28 cellular contexts compared by ENCODE assay signal in the genomic region with DNA sequence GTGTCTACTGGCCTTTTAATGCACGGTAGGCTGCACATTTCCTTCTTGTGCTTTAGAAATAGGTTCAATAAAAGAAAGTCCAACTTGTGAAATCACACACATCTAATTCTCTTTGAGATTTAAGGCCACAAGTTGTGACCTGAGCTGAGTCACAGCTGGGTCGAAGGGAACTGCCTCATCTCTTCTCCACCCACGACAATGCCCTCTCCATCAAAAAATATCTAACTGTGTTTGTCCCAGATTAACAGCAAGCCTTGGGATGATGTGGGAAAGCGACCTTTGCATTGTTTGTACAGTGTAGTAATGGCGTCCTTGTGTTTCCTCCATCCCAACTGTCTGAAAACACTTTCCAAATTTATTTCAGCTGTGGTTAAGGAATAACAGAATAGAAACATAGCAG.
DNase-seq lines count a peak whose midpoint lies in the region; ATAC-seq, FAIRE-seq and TF ChIP-seq lines count a peak whose summit lies in the region.
"Had no signal": no experiment of that assay in that cellular context is flagged by ENCODE, and none has a peak within 500 bp of the region (broad histone marks: within the 10 kb centered on the region; RNA-seq: fewer than 3 reads in every experiment).

No MANE protein-coding gene starts in this region.

- POLR2A ChIA-PET in A549 (lab: Yijun Ruan, JAX) (no interaction called here), endothelial cell of umbilical vein (lab: Charles Lee) (no interaction called here)
- POLR2A ChIA-PET in CD8-positive, alpha-beta memory T cell (lab: Charles Lee), result no interaction called here

- no peaks in the 10 kb centered on the region for H3K79me2 ChIP-seq in endothelial cell of umbilical vein (ENCODE audit: control insufficient read depth, insufficient read depth, low read length)

- ATAC-seq in A549 (peak in 1 of 2 experiments; percentile 46; a peak in 3 of 6 replicates), GM19351 (IDR thresholded peaks at IDR 0.05; ENCODE audit: unreplicated experiment) (no peak)
- ATAC-seq: activated CD8-positive, alpha-beta T cell treated with anti-CD3 and anti-CD28 coated beads for 36 hours; Right ventricle myocardium inferior; upper lobe of right lung had no signal

- H3K4me3 ChIP-seq in A549 (no peak overlapping the region), endothelial cell of umbilical vein (replicated peaks in 1 of 3; ENCODE audit: insufficient read depth in 1 of 3, low read depth in 1 of 3, low read length in 3 of 3) (no peak overlapping the region)
- no peak overlapping the region for H3K4me3 ChIP-seq in CD8-positive, alpha-beta memory T cell (ENCODE audit: low read length)
- H3K4me3 ChIP-seq: BLaER1 treated with 17β-estradiol and CSF1 and Interleukin-3, amounts not matched to agents 10 nM and 100 nM; HAP-1; neural progenitor cell; skin epidermis; upper lobe of right lung had no signal

- H3K27ac Mint-ChIP-seq in CD8-positive, alpha-beta memory T cell, result no peak overlapping the region
- H3K27ac Mint-ChIP-seq: activated CD8-positive, alpha-beta T cell treated with anti-CD3 and anti-CD28 coated beads for 36 hours; activated naive CD8-positive, alpha-beta T cell treated with anti-CD3 and anti-CD28 coated beads, Interleukin-2, amount 10 ng/mL, durations not matched to agents 7 days and 5 days; brain; neural progenitor cell; progenitor cell of endocrine pancreas had no signal

- H3K9me3 ChIP-seq in A549 (no peaks in the 10 kb centered on the region), endothelial cell of umbilical vein (replicated peaks; ENCODE audit: control insufficient read depth, insufficient read depth, low read length) (no peaks in the 10 kb centered on the region)
- H3K9me3 ChIP-seq in CD8-positive, alpha-beta memory T cell (ENCODE audit: low read length), result no peaks in the 10 kb centered on the region
- H3K9me3 ChIP-seq: BLaER1 treated with 17β-estradiol and CSF1 and Interleukin-3, amounts not matched to agents 10 nM and 100 nM; HAP-1; upper lobe of right lung had no signal

- H3K9me3 Mint-ChIP-seq in CD8-positive, alpha-beta memory T cell, result no peaks in the 10 kb centered on the region
- H3K9me3 Mint-ChIP-seq: activated CD8-positive, alpha-beta T cell treated with anti-CD3 and anti-CD28 coated beads for 36 hours; activated naive CD8-positive, alpha-beta T cell treated with anti-CD3 and anti-CD28 coated beads, Interleukin-2, amount 10 ng/mL, durations not matched to agents 7 days and 5 days; brain; neural progenitor cell had no signal

- DNase-seq in A549 (ENCODE audit: low read depth in 1 of 2, low spot score in 1 of 2) (peak in 1 of 2 experiments; percentile 27), OCI-M1 (lab: John Stamatoyannopoulos, UW) (peak; percentile 36), endothelial cell of umbilical vein (ENCODE audit: low read depth, low spot score) (peak; percentile 78), renal cortical epithelial cell (ENCODE audit: low read depth) (peak; percentile 70), KG1 (lab: John Stamatoyannopoulos, UW) (no peak), SK-N-DZ (ENCODE audit: low spot score) (no peak)
- DNase-seq in CD8-positive, alpha-beta memory T cell, result no peak
- DNase-seq: ACHN; activated CD4-positive, CD25-positive, alpha-beta regulatory T cell; activated CD8-positive, alpha-beta T cell treated with anti-CD3 and anti-CD28 coated beads for 36 hours; activated effector memory CD4-positive, alpha-beta T cell treated with Interleukin-2 at 50 U/mL for 16 hours; activated naive CD8-positive, alpha-beta T cell treated with anti-CD3 and anti-CD28 coated beads, Interleukin-2, amount 10 ng/mL, durations not matched to agents 7 days and 5 days; activated T-cell treated with anti-CD3 and anti-CD28 coated beads for 4 hours; effector memory CD4-positive, alpha-beta T cell; foreskin melanocyte; NCI-H1092 treated with DMSO at 0.1 percent for 48 hours; NCI-H2029; stimulated activated CD4-positive, alpha-beta T cell treated with anti-CD3 and anti-CD28 coated beads, Interleukin-1b, Interleukin-23, amount 100 ng/mL, for 48 hours; T-helper 9 cell; upper lobe of right lung had no signal

- dilution Hi-C loops in endothelial cell of umbilical vein (cut with MboI; ENCODE audit: extremely low pct_ligation_motif_present, low sequenced_read_pairs), result no loop called here

- H3K36me3 ChIP-seq in endothelial cell of umbilical vein (ENCODE audit: control insufficient read depth in 2 of 2, extremely low read depth in 1 of 2, insufficient read depth in 2 of 2, low read length in 2 of 2), result no peaks in the 10 kb centered on the region
- H3K36me3 ChIP-seq in CD8-positive, alpha-beta memory T cell (ENCODE audit: insufficient read depth, low read length), result no peaks in the 10 kb centered on the region
- H3K36me3 ChIP-seq: BLaER1 treated with 17β-estradiol and CSF1 and Interleukin-3, amounts not matched to agents 10 nM and 100 nM; HAP-1; neural progenitor cell; upper lobe of right lung had no signal

- peak overlapping the region in 1 of 2 experiments; percentile 63; a peak in 2 of 6 replicates for H3K27ac ChIP-seq in A549
- H3K27ac ChIP-seq in endothelial cell of umbilical vein (ENCODE audit: insufficient read depth, low read depth, low read length), result no peak overlapping the region
- no peak overlapping the region for H3K27ac ChIP-seq in CD8-positive, alpha-beta memory T cell (ENCODE audit: low read depth, low read length)
- H3K27ac ChIP-seq: BLaER1 treated with 17β-estradiol and CSF1 and Interleukin-3, amounts not matched to agents 10 nM and 100 nM; neural progenitor cell; skin epidermis; upper lobe of right lung had no signal

- H2AFZ ChIP-seq in endothelial cell of umbilical vein (ENCODE audit: low read depth, low read length), result no peak overlapping the region
- H2AFZ ChIP-seq: neural progenitor cell had no signal

- H3K36me3 Mint-ChIP-seq in CD8-positive, alpha-beta memory T cell, result no peaks in the 10 kb centered on the region
- H3K36me3 Mint-ChIP-seq: activated naive CD8-positive, alpha-beta T cell treated with anti-CD3 and anti-CD28 coated beads, Interleukin-2, amount 10 ng/mL, durations not matched to agents 7 days and 5 days; brain; neural progenitor cell had no signal

- no peak for TF ChIP-seq EP300 in A549 (IDR thresholded peaks at IDR 0.05)

- no peak overlapping the region for H3K4me3 Mint-ChIP-seq in CD8-positive, alpha-beta memory T cell
- H3K4me3 Mint-ChIP-seq: activated CD8-positive, alpha-beta T cell treated with anti-CD3 and anti-CD28 coated beads for 36 hours; activated naive CD8-positive, alpha-beta T cell treated with anti-CD3 and anti-CD28 coated beads, Interleukin-2, amount 10 ng/mL, durations not matched to agents 7 days and 5 days; brain; neural progenitor cell had no signal

- H3K4me2 ChIP-seq in A549, result peak overlapping the region; percentile 58; the same call in 2 of the 3 replicates
- H3K4me2 ChIP-seq in endothelial cell of umbilical vein (ENCODE audit: insufficient read depth, low read length), result no peak overlapping the region
- H3K4me2 ChIP-seq: BLaER1 treated with 17β-estradiol and CSF1 and Interleukin-3, amounts not matched to agents 10 nM and 100 nM; neural progenitor cell had no signal

- no TSS peak for BruUV-seq in endothelial cell of umbilical vein (replicated peaks; lab: Mats Ljungman, UMichigan)

- TF ChIP-seq RAD21 in A549 (conservative IDR thresholded peaks at IDR 0.05 in 1 of 2, IDR thresholded peaks at IDR 0.05 in 1 of 2), result no peak

- peaks cover 0 to 17% of the 10 kb centered on the region in 2 donors for H3K27me3 Mint-ChIP-seq in CD8-positive, alpha-beta memory T cell
- H3K27me3 Mint-ChIP-seq: activated CD8-positive, alpha-beta T cell treated with anti-CD3 and anti-CD28 coated beads for 36 hours; activated naive CD8-positive, alpha-beta T cell treated with anti-CD3 and anti-CD28 coated beads, Interleukin-2, amount 10 ng/mL, durations not matched to agents 7 days and 5 days; progenitor cell of endocrine pancreas had no signal

- 9% methylated on average over 5 of the region's 5 CpGs for WGBS in A549 (ENCODE audit: missing lambda C conversion rate)

- H3K9ac ChIP-seq in endothelial cell of umbilical vein (replicated peaks; ENCODE audit: extremely low read depth, insufficient read depth, low read length), result no peak overlapping the region
- H3K9ac ChIP-seq: BLaER1 treated with 17β-estradiol and CSF1 and Interleukin-3, amounts not matched to agents 10 nM and 100 nM; neural progenitor cell had no signal

- peaks cover 13% of the 10 kb centered on the region; the same call in 1 of the 3 replicates for H3K4me1 ChIP-seq in A549
- H3K4me1 ChIP-seq in endothelial cell of umbilical vein (ENCODE audit: control insufficient read depth, extremely low read depth, insufficient read depth, low read length), result peaks cover 3% of the 10 kb centered on the region
- no peaks in the 10 kb centered on the region for H3K4me1 ChIP-seq in CD8-positive, alpha-beta memory T cell (ENCODE audit: insufficient read depth, low read length)
- H3K4me1 ChIP-seq: BLaER1 treated with 17β-estradiol and CSF1 and Interleukin-3, amounts not matched to agents 10 nM and 100 nM; HAP-1; neural progenitor cell; upper lobe of right lung had no signal

- CTCF ChIA-PET in A549 (lab: Yijun Ruan, JAX), result no interaction called here
- CTCF ChIA-PET in endothelial cell of umbilical vein (lab: Charles Lee), result no interaction called here
- CTCF ChIA-PET in CD8-positive, alpha-beta memory T cell (lab: Charles Lee), result no interaction called here

- H3K9me1 ChIP-seq in endothelial cell of umbilical vein (replicated peaks; ENCODE audit: control insufficient read depth, extremely low read depth, insufficient read depth, low read length), result no peaks in the 10 kb centered on the region

- TF ChIP-seq POLR2A in A549 (IDR thresholded peaks at IDR 0.05; ENCODE audit: low read length) (no peak), endothelial cell of umbilical vein (IDR thresholded peaks at IDR 0.05; ENCODE audit: low read depth, low read length) (no peak)

- no peaks in the 10 kb centered on the region for H3K4me1 Mint-ChIP-seq in CD8-positive, alpha-beta memory T cell
- H3K4me1 Mint-ChIP-seq: activated naive CD8-positive, alpha-beta T cell treated with anti-CD3 and anti-CD28 coated beads, Interleukin-2, amount 10 ng/mL, durations not matched to agents 7 days and 5 days; brain had no signal

- intact Hi-C loops in endothelial cell of umbilical vein (cut with micrococcal nuclease), result no loop called here

- H4K20me1 ChIP-seq in endothelial cell of umbilical vein (replicated peaks; ENCODE audit: control insufficient read depth, extremely low read depth, insufficient read depth, low read length), result no peaks in the 10 kb centered on the region
- H4K20me1 ChIP-seq: BLaER1 treated with 17β-estradiol and CSF1 and Interleukin-3, amounts not matched to agents 10 nM and 100 nM had no signal

- no peak for TF ChIP-seq CTCF in A549 (IDR thresholded peaks at IDR 0.05)
- TF ChIP-seq CTCF in endothelial cell of umbilical vein (IDR thresholded peaks at IDR 0.05; ENCODE audit: extremely low read depth in 1 of 2, insufficient read depth in 1 of 2, low read depth in 1 of 2, low read length in 2 of 2), result no peak

- no peaks in the 10 kb centered on the region for H3K27me3 ChIP-seq in endothelial cell of umbilical vein (ENCODE audit: control insufficient read depth in 2 of 2, insufficient read depth in 2 of 2, low read length in 2 of 2)
- H3K27me3 ChIP-seq in CD8-positive, alpha-beta memory T cell (ENCODE audit: insufficient read depth, low read length, poor library complexity, severe bottlenecking), result no peaks in the 10 kb centered on the region
- H3K27me3 ChIP-seq: neural progenitor cell, upper lobe of right lung had no signal

- FAIRE-seq in A549 (lab: Jason Lieb, UNC) (no peak), endothelial cell of umbilical vein (lab: Jason Lieb, UNC) (no peak)

Comparison
In these comparisons a context has a peak if more than half of its experiments do, and no peak if none do; other contexts are left out.
1. DNase-seq: peak in OCI-M1 (single experiment), endothelial cell of umbilical vein (single experiment) and renal cortical epithelial cell (single experiment); none in KG1 (single experiment), CD8-positive, alpha-beta memory T cell (0 of 5) and SK-N-DZ (single experiment).